Comparison of ENCODE assay signal across 29 cellular contexts in genomic region chr17:789160-789840, GRCh38. TPM values are rescaled to one million over a fixed set of nuclear protein-coding genes. Genes with fewer than 3 reads are reported as not detected.
DNase-seq lines count a peak whose midpoint lies in the region; ATAC-seq and TF ChIP-seq lines count a peak whose summit lies in the region.
"Had no signal": no experiment of that assay in that cellular context is flagged by ENCODE, and none has a peak within 500 bp of the region (broad histone marks: within the 10 kb centered on the region; RNA-seq: fewer than 3 reads in every experiment).

No MANE protein-coding gene starts in this region.

- peak overlapping the region; percentile 80 for H3K27ac ChIP-seq in mammary epithelial cell (ENCODE audit: insufficient read depth, low read depth, low read length)
- no peak overlapping the region for H3K27ac ChIP-seq in breast epithelium
- H3K27ac ChIP-seq in epithelial cell of prostate: peak overlapping the region; percentile 90
- H3K27ac ChIP-seq: colonic mucosa had no signal

- H2AFZ ChIP-seq in mammary epithelial cell (ENCODE audit: low read depth, low read length): peak overlapping the region; percentile 30

- ATAC-seq in HG02884 (IDR thresholded peaks at IDR 0.05; ENCODE audit: unreplicated experiment): no peak
- ATAC-seq: left colon had no signal

- no peaks in the 10 kb centered on the region for H3K27me3 Mint-ChIP-seq in nephron progenitor cell (ENCODE audit: low read depth, poor library complexity)
- H3K27me3 Mint-ChIP-seq in activated T-helper 2 cell treated with anti-CD3 and anti-CD28 coated beads, Interferon-gamma antibody, Interleukin-2, Interleukin-4, amounts not matched to agents 10 μg/mL and 5 μg/mL and 100 μg/mL, durations not matched to agents 14 hours and 24 hours and 36 hours (ENCODE audit: low read depth): no peaks in the 10 kb centered on the region
- H3K27me3 Mint-ChIP-seq: activated CD4-positive, alpha-beta memory T cell treated with anti-CD3 and anti-CD28 coated beads, Interleukin-2, amount 10 ng/mL, durations not matched to agents 7 days and 5 days; B cell; brain; CD8-positive, alpha-beta memory T cell; IgD-negative memory B cell; naive B cell had no signal

- intact Hi-C loops in mammary epithelial cell (cut with micrococcal nuclease): no loop called here
- intact Hi-C loops in breast epithelium (cut with DNase I; ENCODE audit: low total_unique reads): no loop called here
- intact Hi-C loops in activated T-helper 2 cell treated with anti-CD3 and anti-CD28 coated beads, Interferon-gamma antibody, Interleukin-2, Interleukin-4, amounts not matched to agents 10 μg/mL and 5 μg/mL and 100 μg/mL, durations not matched to agents 14 hours and 24 hours and 36 hours (cut with micrococcal nuclease): no loop called here

- peaks cover 39% of the 10 kb centered on the region for H3K79me2 ChIP-seq in mammary epithelial cell (ENCODE audit: insufficient read depth, low read length)

- peaks cover 31% of the 10 kb centered on the region for H3K4me1 ChIP-seq in mammary epithelial cell (ENCODE audit: insufficient read depth, low read length)
- peaks cover 0 to 4% of the 10 kb centered on the region in 2 donors for H3K4me1 ChIP-seq in breast epithelium
- H3K4me1 ChIP-seq: colonic mucosa had no signal

- H3K36me3 ChIP-seq in mammary epithelial cell (ENCODE audit: insufficient read depth, low read length): peaks cover 6% of the 10 kb centered on the region
- H3K36me3 ChIP-seq in breast epithelium: no peaks in the 10 kb centered on the region

- H3K4me2 ChIP-seq in mammary epithelial cell (ENCODE audit: insufficient read depth, low read depth, low read length): peak overlapping the region; percentile 82

- no peak overlapping the region for H3K4me3 Mint-ChIP-seq in nephron progenitor cell
- no peak overlapping the region for H3K4me3 Mint-ChIP-seq in activated T-helper 2 cell treated with anti-CD3 and anti-CD28 coated beads, Interferon-gamma antibody, Interleukin-2, Interleukin-4, amounts not matched to agents 10 μg/mL and 5 μg/mL and 100 μg/mL, durations not matched to agents 14 hours and 24 hours and 36 hours (ENCODE audit: low read depth)
- H3K4me3 Mint-ChIP-seq: activated CD4-positive, alpha-beta memory T cell treated with anti-CD3 and anti-CD28 coated beads, Interleukin-2, amount 10 ng/mL, durations not matched to agents 7 days and 5 days; B cell; brain; naive B cell had no signal

- WGBS in mammary epithelial cell (ENCODE audit: low coverage, missing lambda C conversion rate): 46% methylated on average over 14 of the region's 14 CpGs

- H3K9me3 ChIP-seq in mammary epithelial cell (replicated peaks; ENCODE audit: insufficient read depth, low read length) (no peaks in the 10 kb centered on the region), breast epithelium (no peaks in the 10 kb centered on the region)
- H3K9me3 ChIP-seq: colonic mucosa, thoracic aorta had no signal

- dilution Hi-C loops in mammary epithelial cell (cut with HindIII; ENCODE audit: low sequenced_read_pairs): no loop called here

- no peaks in the 10 kb centered on the region for H3K9me3 Mint-ChIP-seq in nephron progenitor cell
- H3K9me3 Mint-ChIP-seq in activated T-helper 2 cell treated with anti-CD3 and anti-CD28 coated beads, Interferon-gamma antibody, Interleukin-2, Interleukin-4, amounts not matched to agents 10 μg/mL and 5 μg/mL and 100 μg/mL, durations not matched to agents 14 hours and 24 hours and 36 hours: no peaks in the 10 kb centered on the region
- H3K9me3 Mint-ChIP-seq: activated CD4-positive, alpha-beta memory T cell treated with anti-CD3 and anti-CD28 coated beads, Interleukin-2, amount 10 ng/mL, durations not matched to agents 7 days and 5 days; brain; CD8-positive, alpha-beta memory T cell; IgD-negative memory B cell; naive B cell had no signal

- peak overlapping the region; percentile 76 for H3K9ac ChIP-seq in mammary epithelial cell (ENCODE audit: insufficient read depth, low read length)

- TSS peak; percentile 22 for BruUV-seq in mammary epithelial cell (replicated peaks; lab: Mats Ljungman, UMichigan)

- no peak for TF ChIP-seq POLR2A in breast epithelium (IDR thresholded peaks at IDR 0.05)

- in situ Hi-C loops in mammary epithelial cell (cut with MboI; ENCODE audit: low sequenced_read_pairs in 2 of 2): loop anchor here in 1 of 2 donors (5.0 kb wide), 1 partner anchor 193 kb away; no protein-coding TSS in a partner anchor

- H3K36me3 Mint-ChIP-seq in nephron progenitor cell (ENCODE audit: low read depth): peaks cover 40% of the 10 kb centered on the region
- peaks cover 54% of the 10 kb centered on the region for H3K36me3 Mint-ChIP-seq in activated T-helper 2 cell treated with anti-CD3 and anti-CD28 coated beads, Interferon-gamma antibody, Interleukin-2, Interleukin-4, amounts not matched to agents 10 μg/mL and 5 μg/mL and 100 μg/mL, durations not matched to agents 14 hours and 24 hours and 36 hours (ENCODE audit: low read depth)

- no peak for DNase-seq in mammary epithelial cell
- DNase-seq in breast epithelium (ENCODE audit: low spot score in 2 of 2): no peak
- DNase-seq in epithelial cell of prostate (ENCODE audit: low read depth, low spot score): peak; percentile 39
- DNase-seq in nephron progenitor cell: no peak
- DNase-seq in activated CD4-positive, alpha-beta T cell treated with anti-CD3 and anti-CD28 coated beads, Interleukin-2, amount 50 U/mL, for 4 hours: no peak
- DNase-seq in activated T-helper 2 cell treated with anti-CD3 and anti-CD28 coated beads, Interferon-gamma antibody, Interleukin-2, Interleukin-4, amounts not matched to agents 10 μg/mL and 5 μg/mL and 100 μg/mL, durations not matched to agents 14 hours and 24 hours and 36 hours (ENCODE audit: low spot score): no peak
- DNase-seq in NCI-H446 treated with DMSO at 0.1 percent for 48 hours (lab: John Stamatoyannopoulos, UW): no peak
- DNase-seq: activated CD4-positive, alpha-beta memory T cell treated with anti-CD3 and anti-CD28 coated beads, Interleukin-2, amount 10 ng/mL, durations not matched to agents 7 days and 5 days; activated CD4-positive, CD25-positive, alpha-beta regulatory T cell; activated effector memory CD4-positive, alpha-beta T cell treated with Interleukin-2 at 50 U/mL for 16 hours; CD8-positive, alpha-beta memory T cell; colonic mucosa; DMS153; head of caudate nucleus; left colon; naive B cell; NCI-H1105; NCI-H2029; NCI-H226; NCI-H82; occipital lobe; stimulated activated CD4-positive, alpha-beta T cell treated with anti-CD3 and anti-CD28 coated beads, Interleukin-12 subunit alpha, Interleukin-12 subunit beta, amount 100 ng/mL, for 4 hours; stimulated activated CD4-positive, alpha-beta T cell treated with anti-CD3 and anti-CD28 coated beads, Interleukin-4, amount 100 ng/mL, for 4 hours; stimulated activated naive CD4-positive, alpha-beta T cell had no signal

- H3K27me3 ChIP-seq in mammary epithelial cell (ENCODE audit: insufficient read depth, low read length) (no peaks in the 10 kb centered on the region), breast epithelium (no peaks in the 10 kb centered on the region)
- H3K27me3 ChIP-seq: colonic mucosa had no signal

- H3K27ac Mint-ChIP-seq in nephron progenitor cell: peak overlapping the region; percentile 68
- no peak overlapping the region for H3K27ac Mint-ChIP-seq in activated T-helper 2 cell treated with anti-CD3 and anti-CD28 coated beads, Interferon-gamma antibody, Interleukin-2, Interleukin-4, amounts not matched to agents 10 μg/mL and 5 μg/mL and 100 μg/mL, durations not matched to agents 14 hours and 24 hours and 36 hours
- H3K27ac Mint-ChIP-seq: activated CD4-positive, alpha-beta memory T cell treated with anti-CD3 and anti-CD28 coated beads, Interleukin-2, amount 10 ng/mL, durations not matched to agents 7 days and 5 days; B cell; CD8-positive, alpha-beta memory T cell; IgD-negative memory B cell had no signal

- no peaks in the 10 kb centered on the region for H4K20me1 ChIP-seq in mammary epithelial cell (ENCODE audit: insufficient read depth, low read length)

- no peak for TF ChIP-seq CTCF in mammary epithelial cell (conservative IDR thresholded peaks at IDR 0.05 in 1 of 2, IDR thresholded peaks at IDR 0.05 in 1 of 2; ENCODE audit: extremely low read depth in 1 of 2, insufficient read depth in 1 of 2, low read depth in 1 of 2, low read length in 2 of 2)
- TF ChIP-seq CTCF in breast epithelium (IDR thresholded peaks at IDR 0.05): no peak
- TF ChIP-seq CTCF in nephron progenitor cell (IDR thresholded peaks at IDR 0.05): no peak

- CTCF ChIA-PET in mammary epithelial cell (lab: Charles Lee; ENCODE audit: low non-redundant PET): no interaction called here

- peaks cover 24% of the 10 kb centered on the region for H3K4me1 Mint-ChIP-seq in nephron progenitor cell
- peaks cover 7% of the 10 kb centered on the region for H3K4me1 Mint-ChIP-seq in activated T-helper 2 cell treated with anti-CD3 and anti-CD28 coated beads, Interferon-gamma antibody, Interleukin-2, Interleukin-4, amounts not matched to agents 10 μg/mL and 5 μg/mL and 100 μg/mL, durations not matched to agents 14 hours and 24 hours and 36 hours (ENCODE audit: low read depth)

- H3K4me3 ChIP-seq in mammary epithelial cell (replicated peaks in 1 of 3; ENCODE audit: insufficient read depth in 1 of 3, low read depth in 2 of 3, low read length in 3 of 3): peak overlapping the region; percentile 14 to 40 (median 38)
- H3K4me3 ChIP-seq in breast epithelium: no peak overlapping the region
- H3K4me3 ChIP-seq: colonic mucosa, thoracic aorta had no signal

RNA-seq across cellular contexts. Expression of gene MRM3, which starts 7.1 kb away (rescaled TPM):
- total RNA-seq in mammary epithelial cell (10 to 100 TPM; 14.6 to 15.3 TPM), breast epithelium (10 to 100 TPM; 16.5 to 18.4 (median 16.7) TPM)
- 11.8 TPM for polyA plus RNA-seq in mammary epithelial cell
- polyA minus RNA-seq in mammary epithelial cell: 2.7 TPM
- total RNA-seq in activated T-helper 2 cell treated with anti-CD3 and anti-CD28 coated beads, Interferon-gamma antibody, Interleukin-2, Interleukin-4, amounts not matched to agents 10 μg/mL and 5 μg/mL and 100 μg/mL, durations not matched to agents 14 hours and 24 hours and 36 hours: 28.4 and 29.3 TPM in 2 replicates

RNA-seq across cellular contexts. Expression of gene GLOD4, which starts 7.2 kb away (rescaled TPM):
- total RNA-seq in mammary epithelial cell (10 to 100 TPM; 33.3 to 62.7 TPM), breast epithelium (10 to 100 TPM; 47.5 to 61.1 (median 59.9) TPM)
- polyA plus RNA-seq in mammary epithelial cell: 37.9 TPM
- 25.1 TPM for polyA minus RNA-seq in mammary epithelial cell
- 84.8 and 98.0 TPM in 2 replicates for total RNA-seq in activated T-helper 2 cell treated with anti-CD3 and anti-CD28 coated beads, Interferon-gamma antibody, Interleukin-2, Interleukin-4, amounts not matched to agents 10 μg/mL and 5 μg/mL and 100 μg/mL, durations not matched to agents 14 hours and 24 hours and 36 hours

RNA-seq across cellular contexts. Expression of gene GEMIN4, which starts 37.2 kb away (rescaled TPM):
- total RNA-seq in mammary epithelial cell: 10 to 100 TPM; 17.0 to 31.4 TPM
- 31.1 TPM for polyA plus RNA-seq in mammary epithelial cell
- 102 TPM for polyA minus RNA-seq in mammary epithelial cell
- total RNA-seq in breast epithelium: 10 to 100 TPM; 21.0 to 25.1 (median 22.1) TPM
- total RNA-seq in activated T-helper 2 cell treated with anti-CD3 and anti-CD28 coated beads, Interferon-gamma antibody, Interleukin-2, Interleukin-4, amounts not matched to agents 10 μg/mL and 5 μg/mL and 100 μg/mL, durations not matched to agents 14 hours and 24 hours and 36 hours: 62.8 and 64.2 TPM in 2 replicates

RNA-seq across cellular contexts. Expression of gene TLCD3A, which starts 56.9 kb away (rescaled TPM):
- 10 to 100 TPM; 24.2 to 41.1 TPM for total RNA-seq in mammary epithelial cell
- polyA plus RNA-seq in mammary epithelial cell: 62.5 TPM
- polyA minus RNA-seq in mammary epithelial cell: 86.8 TPM
- total RNA-seq in breast epithelium: 1 to 10 TPM; 5.0 to 5.9 (median 5.6) TPM
- total RNA-seq in activated T-helper 2 cell treated with anti-CD3 and anti-CD28 coated beads, Interferon-gamma antibody, Interleukin-2, Interleukin-4, amounts not matched to agents 10 μg/mL and 5 μg/mL and 100 μg/mL, durations not matched to agents 14 hours and 24 hours and 36 hours: 38.1 and 41.0 TPM in 2 replicates

Comparison
In these comparisons a context has a peak if more than half of its experiments do, and no peak if none do; other contexts are left out.
1. H3K27ac ChIP-seq: peak in mammary epithelial cell (single experiment) and epithelial cell of prostate (single experiment); none in breast epithelium (0 of 2).
2. H3K4me3 ChIP-seq: peak in mammary epithelial cell (3 of 3); none in breast epithelium (0 of 3).